Comparison of ENCODE assay signal across 8 cellular contexts in the genomic region with DNA sequence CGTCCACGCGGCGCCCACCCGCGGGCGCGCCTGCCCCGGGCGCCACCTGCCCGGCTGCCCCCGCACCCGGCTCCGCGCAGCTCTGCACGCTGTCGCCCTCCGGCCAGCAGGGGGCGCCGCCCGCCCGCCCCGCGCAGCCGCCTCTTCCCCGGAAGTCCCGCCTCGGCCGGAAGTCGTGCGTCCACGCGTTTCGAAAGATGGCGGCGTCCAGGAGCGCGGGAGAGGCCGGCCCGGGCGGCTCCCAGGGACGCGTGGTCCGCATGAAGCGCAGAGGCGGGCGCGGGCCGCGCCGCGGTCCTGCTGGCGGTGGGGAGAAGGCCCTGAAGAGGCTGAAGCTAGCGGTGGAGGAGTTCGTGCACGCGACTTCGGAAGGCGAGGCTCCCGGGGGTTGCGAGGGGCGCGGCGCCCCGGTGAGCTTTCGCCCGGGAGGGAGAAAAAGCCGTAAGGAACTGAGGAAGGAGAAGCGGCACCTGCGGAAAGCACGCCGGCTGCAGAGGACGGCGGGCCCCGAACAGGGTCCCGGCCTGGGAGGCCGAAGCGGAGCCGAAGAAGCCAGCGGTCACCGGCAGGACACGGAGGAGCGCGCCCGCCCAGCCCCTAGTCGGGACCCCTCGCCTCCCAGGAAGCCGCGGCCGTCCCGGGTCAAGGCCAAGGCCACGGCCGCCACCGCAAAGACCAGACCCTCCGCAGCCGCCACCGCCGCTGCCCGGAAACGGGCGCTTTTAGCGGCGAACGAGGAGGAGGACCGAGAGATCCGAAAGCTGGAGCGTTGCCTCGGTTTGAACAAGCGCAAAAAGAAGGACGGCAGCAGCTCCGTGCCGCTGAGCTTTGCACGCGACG. TPM values are rescaled to one million over a fixed set of nuclear protein-coding genes. Genes with fewer than 3 reads are reported as not detected.
DNase-seq lines count a peak whose midpoint lies in the region; ATAC-seq and TF ChIP-seq lines count a peak whose summit lies in the region.

A gene with protein sequence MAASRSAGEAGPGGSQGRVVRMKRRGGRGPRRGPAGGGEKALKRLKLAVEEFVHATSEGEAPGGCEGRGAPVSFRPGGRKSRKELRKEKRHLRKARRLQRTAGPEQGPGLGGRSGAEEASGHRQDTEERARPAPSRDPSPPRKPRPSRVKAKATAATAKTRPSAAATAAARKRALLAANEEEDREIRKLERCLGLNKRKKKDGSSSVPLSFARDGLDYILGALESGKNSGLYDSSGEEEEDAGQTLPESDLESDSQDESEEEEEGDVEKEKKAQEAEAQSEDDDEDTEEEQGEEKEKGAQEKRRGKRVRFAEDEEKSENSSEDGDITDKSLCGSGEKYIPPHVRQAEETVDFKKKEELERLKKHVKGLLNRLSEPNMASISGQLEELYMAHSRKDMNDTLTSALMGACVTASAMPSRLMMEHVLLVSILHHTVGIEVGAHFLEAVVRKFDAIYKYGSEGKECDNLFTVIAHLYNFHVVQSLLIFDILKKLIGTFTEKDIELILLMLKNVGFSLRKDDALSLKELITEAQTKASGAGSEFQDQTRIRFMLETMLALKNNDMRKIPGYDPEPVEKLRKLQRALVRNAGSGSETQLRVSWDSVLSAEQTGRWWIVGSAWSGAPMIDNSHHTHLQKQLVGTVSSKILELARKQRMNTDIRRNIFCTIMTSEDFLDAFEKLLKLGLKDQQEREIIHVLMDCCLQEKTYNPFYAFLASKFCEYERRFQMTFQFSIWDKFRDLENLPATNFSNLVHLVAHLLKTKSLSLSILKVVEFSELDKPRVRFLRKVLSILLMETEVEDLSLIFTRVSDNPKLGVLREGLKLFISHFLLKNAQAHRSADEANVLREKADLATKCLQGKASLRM (plus strand): TSS at position 172 of the 840 bp plus-strand sequence. CDS start 26 bp downstream, at position 198.

- peak within 1 kb of the TSS; percentile 65 for H3K27ac Mint-ChIP-seq in GM23338

- no peaks in the 10 kb centered on the region for H3F3A ChIP-seq in GM23338 (replicated peaks; ENCODE audit: low read depth)

- no peaks in the 10 kb centered on the region for H3K9me3 ChIP-seq in neutrophil

- peak within 1 kb of the TSS; percentile 99 for H3K4me2 ChIP-seq in GM23338

- H4K20me1 ChIP-seq in GM23338 (replicated peaks; ENCODE audit: insufficient read depth): peaks cover 43% of the 10 kb centered on the region

- no peaks in the 10 kb centered on the region for H3K9me2 ChIP-seq in GM23338 (ENCODE audit: insufficient read depth)

- peaks cover 48% of the 10 kb centered on the region for H3K79me2 ChIP-seq in GM23338 (replicated peaks; ENCODE audit: insufficient read depth)

- H2AFZ ChIP-seq in GM23338: peak within 1 kb of the TSS; percentile 99

- peak; percentile 85 for ATAC-seq in GM23338

- H3K4me3 ChIP-seq in GM23338 (peak within 1 kb of the TSS; percentile 99), neutrophil (ENCODE audit: low read depth in 1 of 2, low read length in 1 of 2) (peak within 1 kb of the TSS; percentile 92 to 97)

- peaks cover 3% of the 10 kb centered on the region; the same call in 2 of the 3 replicates for H3K9me3 Mint-ChIP-seq in GM23338

- H3K4me3 Mint-ChIP-seq in GM23338: peak within 1 kb of the TSS; percentile 95

- peaks cover 41% of the 10 kb centered on the region for H3K36me3 Mint-ChIP-seq in GM23338 (ENCODE audit: low read depth)

- H3K36me3 ChIP-seq in GM23338 (ENCODE audit: insufficient read depth) (peaks cover 18% of the 10 kb centered on the region), neutrophil (peaks cover 26% of the 10 kb centered on the region)

- peaks cover 3% of the 10 kb centered on the region for H3K27me3 Mint-ChIP-seq in GM23338 (ENCODE audit: insufficient read depth, low read depth, poor library complexity)

- DNase-seq in GDM1 (lab: John Stamatoyannopoulos, UW) (peak; percentile 79), GM23338 (ENCODE audit: low spot score) (peak; percentile 92), Kasumi-1 (lab: John Stamatoyannopoulos, UW) (peak; percentile 46 to 51), SIG-M5 (lab: John Stamatoyannopoulos, UW) (peak; percentile 5), foreskin melanocyte (peak; percentile 67)
- peak; percentile 97 for DNase-seq in activated effector memory CD4-positive, alpha-beta T cell treated with anti-CD3 and anti-CD28 coated beads, Interleukin-2, amount 50 U/mL, for 16 hours

- TF ChIP-seq CTCF in GM23338 (conservative IDR thresholded peaks at IDR 0.05; ENCODE audit: low read depth in 2 of 2) (peak; percentile 44 to 81), neutrophil (IDR thresholded peaks at IDR 0.05) (peak; percentile 94), subcutaneous adipose tissue (IDR thresholded peaks at IDR 0.05; ENCODE audit: low read depth) (no peak)

- no peaks in the 10 kb centered on the region for H3K27me3 ChIP-seq in GM23338 (ENCODE audit: insufficient read depth)
- H3K27me3 ChIP-seq in neutrophil: peaks cover 39% of the 10 kb centered on the region

- peaks cover 29% of the 10 kb centered on the region for H3K4me1 Mint-ChIP-seq in GM23338

- H3K27ac ChIP-seq in GM23338 (ENCODE audit: low read depth) (no peak within 1 kb of the TSS), neutrophil (peak within 1 kb of the TSS; percentile 32)

- H3K4me1 ChIP-seq in GM23338 (ENCODE audit: insufficient read depth) (peaks cover 27% of the 10 kb centered on the region), neutrophil (ENCODE audit: control insufficient read depth in 1 of 2, insufficient read depth in 1 of 2, low read depth in 1 of 2, low read length in 1 of 2) (peaks cover 19 to 25% of the 10 kb centered on the region in 2 experiments)

TF ChIP-seq in GM23338, 12 proteins besides CTCF, POLR2A, EP300 and RAD21:
- TF ChIP-seq ZNF331 (CRISPR knock-in tag; IDR thresholded peaks at IDR 0.05; ENCODE audit: low read depth) (no peak), CREB1 (CRISPR knock-in tag; IDR thresholded peaks at IDR 0.05; ENCODE audit: low read depth) (peak; percentile 81), POLR2AphosphoS5 (IDR thresholded peaks at IDR 0.05; ENCODE audit: low read depth) (peak; percentile 80)
- TF ChIP-seq, protein P1, sequence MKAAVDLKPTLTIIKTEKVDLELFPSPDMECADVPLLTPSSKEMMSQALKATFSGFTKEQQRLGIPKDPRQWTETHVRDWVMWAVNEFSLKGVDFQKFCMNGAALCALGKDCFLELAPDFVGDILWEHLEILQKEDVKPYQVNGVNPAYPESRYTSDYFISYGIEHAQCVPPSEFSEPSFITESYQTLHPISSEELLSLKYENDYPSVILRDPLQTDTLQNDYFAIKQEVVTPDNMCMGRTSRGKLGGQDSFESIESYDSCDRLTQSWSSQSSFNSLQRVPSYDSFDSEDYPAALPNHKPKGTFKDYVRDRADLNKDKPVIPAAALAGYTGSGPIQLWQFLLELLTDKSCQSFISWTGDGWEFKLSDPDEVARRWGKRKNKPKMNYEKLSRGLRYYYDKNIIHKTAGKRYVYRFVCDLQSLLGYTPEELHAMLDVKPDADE (IDR thresholded peaks at IDR 0.05): 0 out of 2 replicates have a peak, but pooled peaks have one; percentile 55

RNA-seq across cellular contexts. Expression of the gene that starts here (rescaled TPM):
- 33.1 and 36.5 TPM in 2 replicates for total RNA-seq in GM23338 (2014; rRNA removed; shearing (Covaris generic))
- polyA plus RNA-seq in GM23338 (2016; fragmentation: Nextera tagmentation; extraction: Ambion mirVana): 17.7 and 18.8 TPM in 2 replicates
- 10 to 100 TPM; 12.7 to 25.1 (median 18.7) TPM for total RNA-seq in subcutaneous adipose tissue

Comparison
In these comparisons a context has a peak if more than half of its experiments do, and no peak if none do; other contexts are left out.
1. DNase-seq: peak in every context shown above with its lines; median percentile 97 in activated effector memory CD4-positive, alpha-beta T cell treated with anti-CD3 and anti-CD28 coated beads, Interleukin-2, amount 50 U/mL, for 16 hours; 92 in GM23338; 79 in GDM1; 67 in foreskin melanocyte; 48 in Kasumi-1; 5 in SIG-M5.